In genomic region chr19:18843960-18844359, GRCh38 we compare ENCODE assay signal across 23 cellular contexts. TPM values are rescaled to one million over a fixed set of nuclear protein-coding genes. Genes with fewer than 3 reads are reported as not detected.
DNase-seq lines count a peak whose midpoint lies in the region; ATAC-seq and TF ChIP-seq lines count a peak whose summit lies in the region.
"Had no signal": no experiment of that assay in that cellular context is flagged by ENCODE, and none has a peak within 500 bp of the region (broad histone marks: within the 10 kb centered on the region; RNA-seq: fewer than 3 reads in every experiment).

No MANE protein-coding gene starts in this region.

- H3K18ac ChIP-seq in IMR-90 (ENCODE audit: low read depth, low read length) = no peak overlapping the region

- peak overlapping the region; percentile 21; the same call in 1 of the 2 replicates for H3K23ac ChIP-seq in IMR-90 (ENCODE audit: low read depth, low read length)

- no peak overlapping the region for H3K4ac ChIP-seq in IMR-90 (ENCODE audit: low read depth, low read length)

- H3K27ac Mint-ChIP-seq in activated CD4-positive, alpha-beta T cell treated with anti-CD3 and anti-CD28 coated beads, Interleukin-2, amount 10 ng/mL, durations not matched to agents 24 days and 14 days = peak overlapping the region; percentile 87
- H3K27ac Mint-ChIP-seq in activated T-helper 2 cell treated with anti-CD3 and anti-CD28 coated beads, Interferon-gamma antibody, Interleukin-2, Interleukin-4, amounts not matched to agents 10 μg/mL and 5 μg/mL and 100 μg/mL, durations not matched to agents 14 hours and 24 hours and 36 hours = peak overlapping the region; percentile 80
- H3K27ac Mint-ChIP-seq in naive thymus-derived CD4-positive, alpha-beta T cell = peak overlapping the region in 8 of 9 donors; percentile 66 to 90 (median 78)

- H3K9me1 ChIP-seq in IMR-90 (ENCODE audit: insufficient read depth, low read length) = peaks cover 21% of the 10 kb centered on the region

- in situ Hi-C loops in IMR-90 (cut with MboI; ENCODE audit: low sequenced_read_pairs) = no loop called here

- H3K36me3 ChIP-seq in IMR-90 (ENCODE audit: control insufficient read depth, insufficient read depth, low read length) = peaks cover 11% of the 10 kb centered on the region
- peaks cover 10 to 24% (median 13%) of the 10 kb centered on the region in 3 experiments for H3K36me3 ChIP-seq in naive thymus-derived CD4-positive, alpha-beta T cell (ENCODE audit: control insufficient read depth in 2 of 3, insufficient read depth in 3 of 3, low read length in 3 of 3)
- H3K36me3 ChIP-seq: ovary had no signal

- no peak overlapping the region for H4K91ac ChIP-seq in IMR-90 (ENCODE audit: insufficient read depth, low read depth, low read length)

- H3K14ac ChIP-seq in IMR-90 (replicated peaks; ENCODE audit: low read depth, low read length) = no peak overlapping the region

- H2AK9ac ChIP-seq in IMR-90 (replicated peaks; ENCODE audit: low read depth, low read length, poor library complexity) = no peak overlapping the region

- H3K4me3 Mint-ChIP-seq in activated CD4-positive, alpha-beta T cell treated with anti-CD3 and anti-CD28 coated beads, Interleukin-2, amount 10 ng/mL, durations not matched to agents 24 days and 14 days = peak overlapping the region; percentile 73
- peak overlapping the region; percentile 35 for H3K4me3 Mint-ChIP-seq in activated T-helper 2 cell treated with anti-CD3 and anti-CD28 coated beads, Interferon-gamma antibody, Interleukin-2, Interleukin-4, amounts not matched to agents 10 μg/mL and 5 μg/mL and 100 μg/mL, durations not matched to agents 14 hours and 24 hours and 36 hours (ENCODE audit: low read depth)
- peak overlapping the region; percentile 36 to 86 (median 76) for H3K4me3 Mint-ChIP-seq in naive thymus-derived CD4-positive, alpha-beta T cell

- H2AFZ ChIP-seq in IMR-90 (replicated peaks; ENCODE audit: low read length, poor library complexity) = no peak overlapping the region

- H2BK120ac ChIP-seq in IMR-90 (ENCODE audit: low read depth, low read length) = no peak overlapping the region

- dilution Hi-C loops in IMR-90 (cut with HindIII; ENCODE audit: low sequenced_read_pairs, unreplicated experiment) = no loop called here

- no peaks in the 10 kb centered on the region for H3K27me3 Mint-ChIP-seq in activated CD4-positive, alpha-beta T cell treated with anti-CD3 and anti-CD28 coated beads, Interleukin-2, amount 10 ng/mL, durations not matched to agents 24 days and 14 days
- H3K27me3 Mint-ChIP-seq in activated T-helper 2 cell treated with anti-CD3 and anti-CD28 coated beads, Interferon-gamma antibody, Interleukin-2, Interleukin-4, amounts not matched to agents 10 μg/mL and 5 μg/mL and 100 μg/mL, durations not matched to agents 14 hours and 24 hours and 36 hours (ENCODE audit: low read depth) = no peaks in the 10 kb centered on the region
- no peaks in the 10 kb centered on the region for H3K27me3 Mint-ChIP-seq in naive thymus-derived CD4-positive, alpha-beta T cell

- H3K4me3 ChIP-seq in IMR-90 (ENCODE audit: insufficient read depth, low read depth, low read length) = no peak overlapping the region
- no peak overlapping the region for H3K4me3 ChIP-seq in naive thymus-derived CD4-positive, alpha-beta T cell (ENCODE audit: low read length)
- H3K4me3 ChIP-seq: ovary, Peyer's patch, upper lobe of left lung had no signal

- H3K9me3 ChIP-seq in IMR-90 (ENCODE audit: control insufficient read depth, insufficient read depth, low read length) = no peaks in the 10 kb centered on the region
- no peaks in the 10 kb centered on the region for H3K9me3 ChIP-seq in naive thymus-derived CD4-positive, alpha-beta T cell (ENCODE audit: control insufficient read depth in 2 of 3, low read length in 3 of 3)
- H3K9me3 ChIP-seq: Caco-2, ovary, Peyer's patch, upper lobe of left lung had no signal

- TF ChIP-seq POLR2A in IMR-90 (IDR thresholded peaks at IDR 0.05; ENCODE audit: low read depth, low read length) = no peak

- CTCF ChIA-PET in IMR-90 (lab: Yijun Ruan, JAX) = no interaction called here
- CTCF ChIA-PET in naive thymus-derived CD4-positive, alpha-beta T cell (lab: Charles Lee) = interaction anchor here (0.6 to 2.6 kb wide), 4 partner anchors 12 to 362 kb away, joined by 3 to 14 read pairs (median 4); partner anchors contain the start of gene UPF1

- H3K9me3 Mint-ChIP-seq in activated CD4-positive, alpha-beta T cell treated with anti-CD3 and anti-CD28 coated beads, Interleukin-2, amount 10 ng/mL, durations not matched to agents 24 days and 14 days = no peaks in the 10 kb centered on the region
- no peaks in the 10 kb centered on the region for H3K9me3 Mint-ChIP-seq in activated T-helper 2 cell treated with anti-CD3 and anti-CD28 coated beads, Interferon-gamma antibody, Interleukin-2, Interleukin-4, amounts not matched to agents 10 μg/mL and 5 μg/mL and 100 μg/mL, durations not matched to agents 14 hours and 24 hours and 36 hours
- peaks cover 0 to 2% (median 0%) of the 10 kb centered on the region in 11 donors for H3K9me3 Mint-ChIP-seq in naive thymus-derived CD4-positive, alpha-beta T cell

- H3K4me2 ChIP-seq in IMR-90 (ENCODE audit: low read depth, low read length) = no peak overlapping the region

- no peak overlapping the region for H4K5ac ChIP-seq in IMR-90 (ENCODE audit: low read depth, low read length)

- DNase-seq in activated CD4-positive, alpha-beta T cell treated with anti-CD3 and anti-CD28 coated beads, Interleukin-2, amount 10 ng/mL, durations not matched to agents 24 days and 14 days = no peak
- DNase-seq in activated CD4-positive, alpha-beta T cell treated with anti-CD3 and anti-CD28 coated beads, Interleukin-2, amount 50 U/mL, for 48 hours = no peak
- no peak for DNase-seq in IMR-90
- no peak for DNase-seq in activated T-helper 2 cell treated with anti-CD3 and anti-CD28 coated beads, Interferon-gamma antibody, Interleukin-2, Interleukin-4, amounts not matched to agents 10 μg/mL and 5 μg/mL and 100 μg/mL, durations not matched to agents 14 hours and 24 hours and 36 hours (ENCODE audit: low spot score)
- DNase-seq in naive thymus-derived CD4-positive, alpha-beta T cell = no peak
- no peak for DNase-seq in NCI-H2107 (lab: John Stamatoyannopoulos, UW)
- DNase-seq: activated CD4-positive, CD25-positive, alpha-beta regulatory T cell; Caco-2; effector CD8-positive, alpha-beta T cell; GDM1; hippocampal formation; left cardiac atrium; NCI-H1105 treated with DMSO at 0.1 percent for 48 hours; NCI-H2171; NCI-H82; ovary; Peyer's patch; SW 1271; upper lobe of left lung had no signal

- peaks cover 28% of the 10 kb centered on the region for H3K4me1 ChIP-seq in IMR-90 (ENCODE audit: control insufficient read depth, insufficient read depth, low read length)
- peaks cover 43 to 56% of the 10 kb centered on the region in 2 donors for H3K4me1 ChIP-seq in naive thymus-derived CD4-positive, alpha-beta T cell (ENCODE audit: control insufficient read depth in 2 of 2, insufficient read depth in 2 of 2, low read length in 2 of 2)

- POLR2A ChIA-PET in IMR-90 (lab: Charles Lee; ENCODE audit: unreplicated experiment) = interaction anchor here (0.6 kb wide), 1 partner anchor 14 kb away, joined by 3 read pairs; no protein-coding TSS in a partner anchor
- POLR2A ChIA-PET in naive thymus-derived CD4-positive, alpha-beta T cell (lab: Charles Lee) = interaction anchor here (1.4 kb wide), 1 partner anchor 9 kb away, joined by 3 read pairs; no protein-coding TSS in a partner anchor

- no peak overlapping the region for H3K9ac ChIP-seq in IMR-90 (ENCODE audit: low read depth, low read length)

- H3K36me3 Mint-ChIP-seq in activated CD4-positive, alpha-beta T cell treated with anti-CD3 and anti-CD28 coated beads, Interleukin-2, amount 10 ng/mL, durations not matched to agents 24 days and 14 days (ENCODE audit: low read depth) = peaks cover 29% of the 10 kb centered on the region
- peaks cover 40% of the 10 kb centered on the region for H3K36me3 Mint-ChIP-seq in activated T-helper 2 cell treated with anti-CD3 and anti-CD28 coated beads, Interferon-gamma antibody, Interleukin-2, Interleukin-4, amounts not matched to agents 10 μg/mL and 5 μg/mL and 100 μg/mL, durations not matched to agents 14 hours and 24 hours and 36 hours (ENCODE audit: low read depth)
- peaks cover 0 to 8% (median 0%) of the 10 kb centered on the region in 5 donors for H3K36me3 Mint-ChIP-seq in naive thymus-derived CD4-positive, alpha-beta T cell

- H3K79me1 ChIP-seq in IMR-90 (ENCODE audit: low read depth in 1 of 2, low read length in 2 of 2) = peaks cover 23 to 96% of the 10 kb centered on the region in 2 experiments

- H2BK5ac ChIP-seq in IMR-90 (ENCODE audit: low read depth, low read length, poor library complexity, severe bottlenecking) = no peak overlapping the region

- H3K56ac ChIP-seq in IMR-90 (ENCODE audit: extremely low read depth, insufficient read depth, low read length) = no peak overlapping the region

- no peaks in the 10 kb centered on the region for H3K27me3 ChIP-seq in IMR-90 (ENCODE audit: control insufficient read depth, insufficient read depth, low read length)
- H3K27me3 ChIP-seq in naive thymus-derived CD4-positive, alpha-beta T cell (ENCODE audit: control insufficient read depth in 2 of 2, insufficient read depth in 2 of 2, low read length in 2 of 2) = no peaks in the 10 kb centered on the region
- H3K27me3 ChIP-seq: ovary, Peyer's patch, upper lobe of left lung had no signal

- no peak overlapping the region for H2BK15ac ChIP-seq in IMR-90 (ENCODE audit: low read depth, low read length)

- H3K27ac ChIP-seq in IMR-90 (ENCODE audit: insufficient read depth, low read length) = no peak overlapping the region
- H3K27ac ChIP-seq in naive thymus-derived CD4-positive, alpha-beta T cell (ENCODE audit: low read depth, low read length) = no peak overlapping the region
- H3K27ac ChIP-seq: ovary, Peyer's patch, upper lobe of left lung had no signal

- no peak overlapping the region for H2AK5ac ChIP-seq in IMR-90 (ENCODE audit: low read depth, low read length)

- no peak overlapping the region for H4K8ac ChIP-seq in IMR-90 (ENCODE audit: low read depth in 2 of 2, low read length in 2 of 2)

- ATAC-seq in IMR-90 (ENCODE audit: low read depth) (no peak), HG03280 (IDR thresholded peaks at IDR 0.05; ENCODE audit: unreplicated experiment) (no peak), GM21526 (IDR thresholded peaks at IDR 0.05; ENCODE audit: low FRiP score, unreplicated experiment) (no peak)
- ATAC-seq in naive thymus-derived CD4-positive, alpha-beta T cell = no peak
- ATAC-seq: left cardiac atrium had no signal

- TF ChIP-seq CTCF in IMR-90 (conservative IDR thresholded peaks at IDR 0.05; ENCODE audit: low read depth, low read length) = no peak

- no TSS peak for BruUV-seq in IMR-90 (replicated peaks; lab: Mats Ljungman, UMichigan)

- H2BK20ac ChIP-seq in IMR-90 (ENCODE audit: low read depth, low read length) = no peak overlapping the region

- intact Hi-C loops in activated CD4-positive, alpha-beta T cell treated with anti-CD3 and anti-CD28 coated beads, Interleukin-2, amount 10 ng/mL, durations not matched to agents 24 days and 14 days (cut with micrococcal nuclease) = loop anchor here (10.0 kb wide), 2 partner anchors 49 to 379 kb away; partner anchors contain the start of gene COMP
- intact Hi-C loops in IMR-90 (cut with micrococcal nuclease) = loop anchor here (10.0 kb wide), 1 partner anchor 169 kb away; no protein-coding TSS in a partner anchor
- intact Hi-C loops in activated T-helper 2 cell treated with anti-CD3 and anti-CD28 coated beads, Interferon-gamma antibody, Interleukin-2, Interleukin-4, amounts not matched to agents 10 μg/mL and 5 μg/mL and 100 μg/mL, durations not matched to agents 14 hours and 24 hours and 36 hours (cut with micrococcal nuclease) = loop anchor here (10.0 kb wide), 2 partner anchors 159 to 389 kb away; partner anchors contain the start of gene CRTC1
- intact Hi-C loops in naive thymus-derived CD4-positive, alpha-beta T cell (cut with micrococcal nuclease) = no loop called here

- 100% methylated on average over 2 of the region's 7 CpGs; no CpG with 5 or more reads in 1 of the 2 experiments for WGBS in IMR-90 (ENCODE audit: extremely low coverage in 2 of 2, insufficient read length in 1 of 2), 2 experiments

- no peak for TF ChIP-seq RAD21 in IMR-90 (IDR thresholded peaks at IDR 0.05; ENCODE audit: low read length)

- peaks cover 49% of the 10 kb centered on the region for H3K4me1 Mint-ChIP-seq in activated CD4-positive, alpha-beta T cell treated with anti-CD3 and anti-CD28 coated beads, Interleukin-2, amount 10 ng/mL, durations not matched to agents 24 days and 14 days
- peaks cover 46% of the 10 kb centered on the region for H3K4me1 Mint-ChIP-seq in activated T-helper 2 cell treated with anti-CD3 and anti-CD28 coated beads, Interferon-gamma antibody, Interleukin-2, Interleukin-4, amounts not matched to agents 10 μg/mL and 5 μg/mL and 100 μg/mL, durations not matched to agents 14 hours and 24 hours and 36 hours (ENCODE audit: low read depth)
- peaks cover 46 to 93% (median 76%) of the 10 kb centered on the region in 7 donors for H3K4me1 Mint-ChIP-seq in naive thymus-derived CD4-positive, alpha-beta T cell

- peaks cover 100% of the 10 kb centered on the region for H4K20me1 ChIP-seq in IMR-90 (ENCODE audit: insufficient read depth, low read length)

RNA-seq across cellular contexts. Expression of gene UPF1, which starts 12.2 kb away (rescaled TPM):
- 97.6 and 110 TPM in 2 replicates for total RNA-seq in activated CD4-positive, alpha-beta T cell treated with anti-CD3 and anti-CD28 coated beads, Interleukin-2, amount 10 ng/mL, durations not matched to agents 24 days and 14 days
- total RNA-seq in IMR-90 (2012; rRNA removed) = 31.2 and 31.4 TPM in 2 replicates
- 39.2 and 50.3 TPM in 2 replicates for polyA plus RNA-seq in IMR-90 (2012; rRNA removed)
- 19.9 and 28.2 TPM in 2 replicates for polyA plus RNA-seq in IMR-90 (2012; cell fraction: cytosol; rRNA removed)
- polyA plus RNA-seq in IMR-90 (2012; cell fraction: nucleus; rRNA removed; ENCODE audit: low replicate concordance) = 76.6 and 116 TPM in 2 replicates
- total RNA-seq in activated T-helper 2 cell treated with anti-CD3 and anti-CD28 coated beads, Interferon-gamma antibody, Interleukin-2, Interleukin-4, amounts not matched to agents 10 μg/mL and 5 μg/mL and 100 μg/mL, durations not matched to agents 14 hours and 24 hours and 36 hours = 99.5 and 110 TPM in 2 replicates
- 100 to 1,000 TPM in 4 of 5 experiments, 10 to 100 TPM in 1; 98.7 to 148 (median 113) TPM for total RNA-seq in naive thymus-derived CD4-positive, alpha-beta T cell
- 10 to 100 TPM in 1 of 2 donors, 1 to 10 TPM in 1; 7.7 to 25.3 TPM for polyA plus RNA-seq in naive thymus-derived CD4-positive, alpha-beta T cell

RNA-seq across cellular contexts. Expression of gene CERS1, which starts 52.0 kb away (rescaled TPM):
- 0.14 and 0.23 TPM in 2 replicates for total RNA-seq in activated CD4-positive, alpha-beta T cell treated with anti-CD3 and anti-CD28 coated beads, Interleukin-2, amount 10 ng/mL, durations not matched to agents 24 days and 14 days
- 0.56 and 0.90 TPM in 2 replicates for total RNA-seq in IMR-90 (2012; rRNA removed)
- polyA plus RNA-seq in IMR-90 (2012; rRNA removed) = 4.1 and 4.3 TPM in 2 replicates
- polyA plus RNA-seq in IMR-90 (2012; cell fraction: cytosol; rRNA removed) = 2.1 and 8.4 TPM in 2 replicates
- 2.4 and 8.1 TPM in 2 replicates for polyA plus RNA-seq in IMR-90 (2012; cell fraction: nucleus; rRNA removed; ENCODE audit: low replicate concordance)
- 0.09 and 0.18 TPM in 2 replicates for total RNA-seq in activated T-helper 2 cell treated with anti-CD3 and anti-CD28 coated beads, Interferon-gamma antibody, Interleukin-2, Interleukin-4, amounts not matched to agents 10 μg/mL and 5 μg/mL and 100 μg/mL, durations not matched to agents 14 hours and 24 hours and 36 hours
- not detected for total RNA-seq in naive thymus-derived CD4-positive, alpha-beta T cell
- polyA plus RNA-seq in naive thymus-derived CD4-positive, alpha-beta T cell = not detected
- total RNA-seq: mononuclear cell, Peyer's patch had no signal

RNA-seq across cellular contexts. Expression of gene COMP, which starts 52.9 kb away (rescaled TPM):
- total RNA-seq in activated CD4-positive, alpha-beta T cell treated with anti-CD3 and anti-CD28 coated beads, Interleukin-2, amount 10 ng/mL, durations not matched to agents 24 days and 14 days = not detected in 2 replicates
- total RNA-seq in IMR-90 (2012; rRNA removed) = under 0.01 TPM in 2 replicates
- polyA plus RNA-seq in IMR-90 (2012; rRNA removed) = 0.34 and 0.43 TPM in 2 replicates
- polyA plus RNA-seq in IMR-90 (2012; cell fraction: cytosol; rRNA removed) = 0.16 and 0.34 TPM in 2 replicates
- polyA plus RNA-seq in IMR-90 (2012; cell fraction: nucleus; rRNA removed; ENCODE audit: low replicate concordance) = 0.17 and 0.36 TPM in 2 replicates
- not detected in 2 replicates for total RNA-seq in activated T-helper 2 cell treated with anti-CD3 and anti-CD28 coated beads, Interferon-gamma antibody, Interleukin-2, Interleukin-4, amounts not matched to agents 10 μg/mL and 5 μg/mL and 100 μg/mL, durations not matched to agents 14 hours and 24 hours and 36 hours
- total RNA-seq in naive thymus-derived CD4-positive, alpha-beta T cell = not detected
- not detected for polyA plus RNA-seq in naive thymus-derived CD4-positive, alpha-beta T cell
- total RNA-seq: bronchial epithelial cell, mononuclear cell had no signal

Comparison
In these comparisons a context has a peak if more than half of its experiments do, and no peak if none do; other contexts are left out.
1. intact Hi-C loops: an anchor here in activated CD4-positive, alpha-beta T cell treated with anti-CD3 and anti-CD28 coated beads, Interleukin-2, amount 10 ng/mL, durations not matched to agents 24 days and 14 days (10.0 kb wide), IMR-90 (10.0 kb wide) and activated T-helper 2 cell treated with anti-CD3 and anti-CD28 coated beads, Interferon-gamma antibody, Interleukin-2, Interleukin-4, amounts not matched to agents 10 μg/mL and 5 μg/mL and 100 μg/mL, durations not matched to agents 14 hours and 24 hours and 36 hours (10.0 kb wide); none called in naive thymus-derived CD4-positive, alpha-beta T cell.